1 cellular context compared by ENCODE assay signal in the genomic region with DNA sequence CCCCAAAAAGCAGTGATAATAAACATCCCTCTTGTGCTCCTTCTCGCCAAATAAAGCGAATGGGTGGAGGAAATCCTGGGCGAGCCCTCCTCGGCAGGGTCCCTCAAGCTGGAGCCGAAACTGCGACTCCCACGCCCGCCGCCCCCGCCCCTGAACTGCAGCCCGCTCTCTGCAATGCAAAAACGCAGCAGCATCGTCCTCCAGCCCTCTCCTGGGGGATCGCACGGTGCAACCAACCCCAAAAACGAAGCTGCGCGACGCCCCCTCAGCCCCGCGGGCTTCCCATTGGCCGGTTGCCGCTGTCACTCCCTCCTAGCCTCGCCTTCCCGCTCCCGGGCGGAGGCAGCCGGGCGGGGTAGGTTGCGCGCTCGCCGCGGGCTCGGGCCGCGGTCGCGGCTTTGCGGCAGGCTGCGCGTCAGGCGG.
TF ChIP-seq lines count a peak whose summit lies in the region.

A gene with protein sequence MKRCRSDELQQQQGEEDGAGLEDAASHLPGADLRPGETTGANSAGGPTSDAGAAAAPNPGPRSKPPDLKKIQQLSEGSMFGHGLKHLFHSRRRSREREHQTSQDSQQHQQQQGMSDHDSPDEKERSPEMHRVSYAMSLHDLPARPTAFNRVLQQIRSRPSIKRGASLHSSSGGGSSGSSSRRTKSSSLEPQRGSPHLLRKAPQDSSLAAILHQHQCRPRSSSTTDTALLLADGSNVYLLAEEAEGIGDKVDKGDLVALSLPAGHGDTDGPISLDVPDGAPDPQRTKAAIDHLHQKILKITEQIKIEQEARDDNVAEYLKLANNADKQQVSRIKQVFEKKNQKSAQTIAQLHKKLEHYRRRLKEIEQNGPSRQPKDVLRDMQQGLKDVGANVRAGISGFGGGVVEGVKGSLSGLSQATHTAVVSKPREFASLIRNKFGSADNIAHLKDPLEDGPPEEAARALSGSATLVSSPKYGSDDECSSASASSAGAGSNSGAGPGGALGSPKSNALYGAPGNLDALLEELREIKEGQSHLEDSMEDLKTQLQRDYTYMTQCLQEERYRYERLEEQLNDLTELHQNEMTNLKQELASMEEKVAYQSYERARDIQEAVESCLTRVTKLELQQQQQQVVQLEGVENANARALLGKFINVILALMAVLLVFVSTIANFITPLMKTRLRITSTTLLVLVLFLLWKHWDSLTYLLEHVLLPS (plus strand): TSS at position 363 of the 423 bp plus-strand sequence. CDS start 619 bp downstream, outside the sequence.

TF ChIP-seq in WTC11, 78 proteins besides CTCF, POLR2A, EP300 and RAD21 (continued from another document):
- TF ChIP-seq, protein P1, sequence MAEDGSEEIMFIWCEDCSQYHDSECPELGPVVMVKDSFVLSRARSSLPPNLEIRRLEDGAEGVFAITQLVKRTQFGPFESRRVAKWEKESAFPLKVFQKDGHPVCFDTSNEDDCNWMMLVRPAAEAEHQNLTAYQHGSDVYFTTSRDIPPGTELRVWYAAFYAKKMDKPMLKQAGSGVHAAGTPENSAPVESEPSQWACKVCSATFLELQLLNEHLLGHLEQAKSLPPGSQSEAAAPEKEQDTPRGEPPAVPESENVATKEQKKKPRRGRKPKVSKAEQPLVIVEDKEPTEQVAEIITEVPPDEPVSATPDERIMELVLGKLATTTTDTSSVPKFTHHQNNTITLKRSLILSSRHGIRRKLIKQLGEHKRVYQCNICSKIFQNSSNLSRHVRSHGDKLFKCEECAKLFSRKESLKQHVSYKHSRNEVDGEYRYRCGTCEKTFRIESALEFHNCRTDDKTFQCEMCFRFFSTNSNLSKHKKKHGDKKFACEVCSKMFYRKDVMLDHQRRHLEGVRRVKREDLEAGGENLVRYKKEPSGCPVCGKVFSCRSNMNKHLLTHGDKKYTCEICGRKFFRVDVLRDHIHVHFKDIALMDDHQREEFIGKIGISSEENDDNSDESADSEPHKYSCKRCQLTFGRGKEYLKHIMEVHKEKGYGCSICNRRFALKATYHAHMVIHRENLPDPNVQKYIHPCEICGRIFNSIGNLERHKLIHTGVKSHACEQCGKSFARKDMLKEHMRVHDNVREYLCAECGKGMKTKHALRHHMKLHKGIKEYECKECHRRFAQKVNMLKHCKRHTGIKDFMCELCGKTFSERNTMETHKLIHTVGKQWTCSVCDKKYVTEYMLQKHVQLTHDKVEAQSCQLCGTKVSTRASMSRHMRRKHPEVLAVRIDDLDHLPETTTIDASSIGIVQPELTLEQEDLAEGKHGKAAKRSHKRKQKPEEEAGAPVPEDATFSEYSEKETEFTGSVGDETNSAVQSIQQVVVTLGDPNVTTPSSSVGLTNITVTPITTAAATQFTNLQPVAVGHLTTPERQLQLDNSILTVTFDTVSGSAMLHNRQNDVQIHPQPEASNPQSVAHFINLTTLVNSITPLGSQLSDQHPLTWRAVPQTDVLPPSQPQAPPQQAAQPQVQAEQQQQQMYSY (CRISPR knock-in tag; IDR thresholded peaks at IDR 0.05) = no peak
- TF ChIP-seq ATF1 (CRISPR knock-in tag; IDR thresholded peaks at IDR 0.05) (no peak), FOXP1 (CRISPR knock-in tag; IDR thresholded peaks at IDR 0.05; ENCODE audit: borderline replicate concordance) (peak; percentile 47; the same call in 1 of the 2 replicates), GRHL2 (CRISPR knock-in tag; IDR thresholded peaks at IDR 0.05; ENCODE audit: insufficient replicate concordance, severe bottlenecking) (no peak), FOXJ3 (CRISPR knock-in tag; IDR thresholded peaks at IDR 0.05; ENCODE audit: borderline replicate concordance) (no peak), GABPB1 (CRISPR knock-in tag; IDR thresholded peaks at IDR 0.05) (no peak), ZNF121 (CRISPR knock-in tag; IDR thresholded peaks at IDR 0.05) (no peak)
- TF ChIP-seq, protein P2, sequence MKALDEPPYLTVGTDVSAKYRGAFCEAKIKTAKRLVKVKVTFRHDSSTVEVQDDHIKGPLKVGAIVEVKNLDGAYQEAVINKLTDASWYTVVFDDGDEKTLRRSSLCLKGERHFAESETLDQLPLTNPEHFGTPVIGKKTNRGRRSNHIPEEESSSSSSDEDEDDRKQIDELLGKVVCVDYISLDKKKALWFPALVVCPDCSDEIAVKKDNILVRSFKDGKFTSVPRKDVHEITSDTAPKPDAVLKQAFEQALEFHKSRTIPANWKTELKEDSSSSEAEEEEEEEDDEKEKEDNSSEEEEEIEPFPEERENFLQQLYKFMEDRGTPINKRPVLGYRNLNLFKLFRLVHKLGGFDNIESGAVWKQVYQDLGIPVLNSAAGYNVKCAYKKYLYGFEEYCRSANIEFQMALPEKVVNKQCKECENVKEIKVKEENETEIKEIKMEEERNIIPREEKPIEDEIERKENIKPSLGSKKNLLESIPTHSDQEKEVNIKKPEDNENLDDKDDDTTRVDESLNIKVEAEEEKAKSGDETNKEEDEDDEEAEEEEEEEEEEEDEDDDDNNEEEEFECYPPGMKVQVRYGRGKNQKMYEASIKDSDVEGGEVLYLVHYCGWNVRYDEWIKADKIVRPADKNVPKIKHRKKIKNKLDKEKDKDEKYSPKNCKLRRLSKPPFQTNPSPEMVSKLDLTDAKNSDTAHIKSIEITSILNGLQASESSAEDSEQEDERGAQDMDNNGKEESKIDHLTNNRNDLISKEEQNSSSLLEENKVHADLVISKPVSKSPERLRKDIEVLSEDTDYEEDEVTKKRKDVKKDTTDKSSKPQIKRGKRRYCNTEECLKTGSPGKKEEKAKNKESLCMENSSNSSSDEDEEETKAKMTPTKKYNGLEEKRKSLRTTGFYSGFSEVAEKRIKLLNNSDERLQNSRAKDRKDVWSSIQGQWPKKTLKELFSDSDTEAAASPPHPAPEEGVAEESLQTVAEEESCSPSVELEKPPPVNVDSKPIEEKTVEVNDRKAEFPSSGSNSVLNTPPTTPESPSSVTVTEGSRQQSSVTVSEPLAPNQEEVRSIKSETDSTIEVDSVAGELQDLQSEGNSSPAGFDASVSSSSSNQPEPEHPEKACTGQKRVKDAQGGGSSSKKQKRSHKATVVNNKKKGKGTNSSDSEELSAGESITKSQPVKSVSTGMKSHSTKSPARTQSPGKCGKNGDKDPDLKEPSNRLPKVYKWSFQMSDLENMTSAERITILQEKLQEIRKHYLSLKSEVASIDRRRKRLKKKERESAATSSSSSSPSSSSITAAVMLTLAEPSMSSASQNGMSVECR (CRISPR knock-in tag; IDR thresholded peaks at IDR 0.05; ENCODE audit: borderline replicate concordance) = no peak
- TF ChIP-seq, protein P3, sequence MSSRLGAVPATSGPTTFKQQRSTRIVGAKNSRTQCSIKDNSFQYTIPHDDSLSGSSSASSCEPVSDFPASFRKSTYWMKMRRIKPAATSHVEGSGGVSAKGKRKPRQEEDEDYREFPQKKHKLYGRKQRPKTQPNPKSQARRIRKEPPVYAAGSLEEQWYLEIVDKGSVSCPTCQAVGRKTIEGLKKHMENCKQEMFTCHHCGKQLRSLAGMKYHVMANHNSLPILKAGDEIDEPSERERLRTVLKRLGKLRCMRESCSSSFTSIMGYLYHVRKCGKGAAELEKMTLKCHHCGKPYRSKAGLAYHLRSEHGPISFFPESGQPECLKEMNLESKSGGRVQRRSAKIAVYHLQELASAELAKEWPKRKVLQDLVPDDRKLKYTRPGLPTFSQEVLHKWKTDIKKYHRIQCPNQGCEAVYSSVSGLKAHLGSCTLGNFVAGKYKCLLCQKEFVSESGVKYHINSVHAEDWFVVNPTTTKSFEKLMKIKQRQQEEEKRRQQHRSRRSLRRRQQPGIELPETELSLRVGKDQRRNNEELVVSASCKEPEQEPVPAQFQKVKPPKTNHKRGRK (CRISPR knock-in tag; IDR thresholded peaks at IDR 0.05; ENCODE audit: borderline replicate concordance) = no peak
- TF ChIP-seq, protein P4, sequence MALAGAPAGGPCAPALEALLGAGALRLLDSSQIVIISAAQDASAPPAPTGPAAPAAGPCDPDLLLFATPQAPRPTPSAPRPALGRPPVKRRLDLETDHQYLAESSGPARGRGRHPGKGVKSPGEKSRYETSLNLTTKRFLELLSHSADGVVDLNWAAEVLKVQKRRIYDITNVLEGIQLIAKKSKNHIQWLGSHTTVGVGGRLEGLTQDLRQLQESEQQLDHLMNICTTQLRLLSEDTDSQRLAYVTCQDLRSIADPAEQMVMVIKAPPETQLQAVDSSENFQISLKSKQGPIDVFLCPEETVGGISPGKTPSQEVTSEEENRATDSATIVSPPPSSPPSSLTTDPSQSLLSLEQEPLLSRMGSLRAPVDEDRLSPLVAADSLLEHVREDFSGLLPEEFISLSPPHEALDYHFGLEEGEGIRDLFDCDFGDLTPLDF (CRISPR knock-in tag; IDR thresholded peaks at IDR 0.05) = no peak
